Comparison of ENCODE assay signal across 8 cellular contexts in genomic region chr3:185282696-185283373, GRCh38. TPM values are rescaled to one million over a fixed set of nuclear protein-coding genes. Genes with fewer than 3 reads are reported as not detected.
DNase-seq lines count a peak whose midpoint lies in the region; TF ChIP-seq lines count a peak whose summit lies in the region.

No MANE protein-coding gene starts in this region.

- peaks cover 7% of the 10 kb centered on the region; the same call in 1 of the 2 replicates for H3K4me1 ChIP-seq in ES-I3 (ENCODE audit: insufficient read depth, low read length)
- H3K4me1 ChIP-seq in H9 (ENCODE audit: insufficient read depth, low read length): no peaks in the 10 kb centered on the region
- peaks cover 9% of the 10 kb centered on the region; the same call in 1 of the 2 replicates for H3K4me1 ChIP-seq in SJSA1 (replicated peaks)
- H3K4me1 ChIP-seq in neuronal stem cell (ENCODE audit: control insufficient read depth in 2 of 2, insufficient read depth in 1 of 2, low read depth in 1 of 2, low read length in 2 of 2): peaks cover 0 to 5% of the 10 kb centered on the region in 2 donors

- H2AFZ ChIP-seq in H9 (ENCODE audit: low read length) (no peak overlapping the region), neuronal stem cell (ENCODE audit: low read length) (peak overlapping the region; percentile 91)

- H2BK15ac ChIP-seq in H9 (ENCODE audit: low read depth, low read length): no peak overlapping the region
- H2BK15ac ChIP-seq in neuronal stem cell (ENCODE audit: low read length): no peak overlapping the region

- TF ChIP-seq CTCF in H9 (conservative IDR thresholded peaks at IDR 0.05): no peak

- no CpG with 5 or more reads among the region's 41 CpGs for WGBS in H9 (ENCODE audit: extremely low coverage, insufficient read length, low lambda C conversion rate)
- no CpG with 5 or more reads among the region's 41 CpGs for WGBS in neuronal stem cell (ENCODE audit: extremely low coverage in 2 of 2, insufficient read length in 2 of 2, insufficient replicate concordance in 1 of 2), 2 donors

- H3K4me1 Mint-ChIP-seq in H9: peaks cover 3 to 19% of the 10 kb centered on the region in 2 experiments

- H3K4me3 ChIP-seq in SJSA1 (peak overlapping the region; percentile 62), neuronal stem cell (ENCODE audit: low read length in 2 of 2) (peak overlapping the region; percentile 87 to 96)

- H4K20me1 ChIP-seq in H9 (ENCODE audit: control insufficient read depth, insufficient read depth, insufficient read length): no peaks in the 10 kb centered on the region

- H4K5ac ChIP-seq in H9 (ENCODE audit: insufficient read length, low read depth, low read length): no peak overlapping the region

- no peak overlapping the region for H4K91ac ChIP-seq in H9 (ENCODE audit: insufficient read length, low read depth, low read length)
- no peak overlapping the region for H4K91ac ChIP-seq in neuronal stem cell (ENCODE audit: low read depth, low read length, poor library complexity)

- peaks cover 37% of the 10 kb centered on the region for H3K27me3 Mint-ChIP-seq in H9 (ENCODE audit: low read depth)

- H3K14ac ChIP-seq in H9 (ENCODE audit: insufficient read depth, low read length) (no peak overlapping the region; the same call in 1 of the 2 replicates), neuronal stem cell (ENCODE audit: low read length) (no peak overlapping the region)

- H3K79me1 ChIP-seq in H9 (ENCODE audit: insufficient read depth, low read depth, low read length, poor library complexity, severe bottlenecking) (no peaks in the 10 kb centered on the region), neuronal stem cell (ENCODE audit: low read depth, low read length) (peaks cover 2% of the 10 kb centered on the region)

- H3K23ac ChIP-seq in H9 (ENCODE audit: insufficient read length, low read depth, low read length) (no peak overlapping the region), neuronal stem cell (ENCODE audit: low read depth, low read length, poor library complexity) (no peak overlapping the region)

- H3K9me3 ChIP-seq in ES-I3 (ENCODE audit: control insufficient read depth, insufficient read depth, low read length) (no peaks in the 10 kb centered on the region), H9 (ENCODE audit: control insufficient read depth, low read depth, low read length) (no peaks in the 10 kb centered on the region), SJSA1 (replicated peaks) (no peaks in the 10 kb centered on the region), neuronal stem cell (replicated peaks in 1 of 2; ENCODE audit: control insufficient read depth in 2 of 2, insufficient read depth in 1 of 2, low read depth in 1 of 2, low read length in 2 of 2) (no peaks in the 10 kb centered on the region)

- H3T11ph ChIP-seq in H9 (ENCODE audit: low read length): no peak overlapping the region

- H2BK12ac ChIP-seq in H9 (ENCODE audit: insufficient read length, low read depth, low read length) (no peak overlapping the region), neuronal stem cell (ENCODE audit: low read length) (no peak overlapping the region)

- H3K27ac Mint-ChIP-seq in H9: peak overlapping the region; percentile 88 to 97 (median 97)

- H3K4me2 ChIP-seq in H9 (ENCODE audit: insufficient read depth, insufficient read length, low read length) (peak overlapping the region; percentile 93), neuronal stem cell (ENCODE audit: insufficient read depth, low read length, poor library complexity, severe bottlenecking) (peak overlapping the region; percentile 91)

- H4K8ac ChIP-seq in H9 (replicated peaks; ENCODE audit: insufficient read length, low read depth, low read length) (no peak overlapping the region), neuronal stem cell (ENCODE audit: low read depth, low read length) (no peak overlapping the region)

- no peak overlapping the region for H3K27ac ChIP-seq in H9 (ENCODE audit: insufficient read length, low read depth, low read length)
- H3K27ac ChIP-seq in SJSA1: peak overlapping the region; percentile 24
- no peak overlapping the region for H3K27ac ChIP-seq in neuronal stem cell (replicated peaks; ENCODE audit: low read length)

- H2AK5ac ChIP-seq in H9 (ENCODE audit: insufficient read length, low read length) (no peak overlapping the region), neuronal stem cell (ENCODE audit: low read depth, low read length) (no peak overlapping the region)

- peak overlapping the region; percentile 89 to 90 for H3K4me3 Mint-ChIP-seq in H9

- H3K56ac ChIP-seq in H9 (ENCODE audit: insufficient read length, low read depth, low read length): no peak overlapping the region

- H3K23me2 ChIP-seq in H9 (ENCODE audit: insufficient read length, low read depth, low read length, poor library complexity, severe bottlenecking): peaks cover 5% of the 10 kb centered on the region

- H2BK120ac ChIP-seq in H9 (ENCODE audit: low read depth, low read length, poor library complexity, severe bottlenecking): no peak overlapping the region
- H2BK120ac ChIP-seq in neuronal stem cell (ENCODE audit: low read depth, low read length): no peak overlapping the region

- H3K18ac ChIP-seq in H9 (ENCODE audit: insufficient read length, low read depth, low read length) (peak overlapping the region; percentile 43), neuronal stem cell (ENCODE audit: low read length) (peak overlapping the region; percentile 32)

- no peaks in the 10 kb centered on the region; a peak in 1 of 5 replicates for H3K9me3 Mint-ChIP-seq in H9

- H3K4ac ChIP-seq in H9 (ENCODE audit: low read depth, low read length): no peak overlapping the region
- H3K4ac ChIP-seq in neuronal stem cell (ENCODE audit: low read length): no peak overlapping the region

- no peaks in the 10 kb centered on the region for H3K79me2 ChIP-seq in H9 (ENCODE audit: insufficient read depth, low read length)

- H2BK5ac ChIP-seq in H9 (ENCODE audit: insufficient read length, low read length): no peak overlapping the region
- no peak overlapping the region for H2BK5ac ChIP-seq in neuronal stem cell (ENCODE audit: low read length)

- H3K27me3 ChIP-seq in H9 (ENCODE audit: insufficient read depth, low read length) (no peaks in the 10 kb centered on the region), SJSA1 (replicated peaks) (no peaks in the 10 kb centered on the region), neuronal stem cell (ENCODE audit: control insufficient read depth in 3 of 3, insufficient read depth in 3 of 3, low read depth in 1 of 3, low read length in 3 of 3) (peaks cover 0 to 2% (median 0%) of the 10 kb centered on the region in 3 experiments)

- peak overlapping the region; percentile 73 for H3K9ac ChIP-seq in ES-I3 (ENCODE audit: low read depth, low read length)
- peak overlapping the region; percentile 57 for H3K9ac ChIP-seq in H9 (ENCODE audit: extremely low read depth, insufficient read length, low read length)
- H3K9ac ChIP-seq in neuronal stem cell (ENCODE audit: low read depth, low read length, poor library complexity): peak overlapping the region; percentile 83

- H3K36me3 ChIP-seq in ES-I3 (ENCODE audit: insufficient read depth, low read length) (no peaks in the 10 kb centered on the region), SJSA1 (no peaks in the 10 kb centered on the region), neuronal stem cell (replicated peaks in 1 of 2; ENCODE audit: control insufficient read depth in 2 of 2, insufficient read depth in 2 of 2, low read length in 2 of 2) (peaks cover 0 to 9% of the 10 kb centered on the region in 2 donors)

- H2BK20ac ChIP-seq in H9 (ENCODE audit: low read depth, low read length, poor library complexity, severe bottlenecking): no peak overlapping the region

- DNase-seq in H9 (peak; percentile 98), MV-4-11 (lab: John Stamatoyannopoulos, UW) (peak; percentile 86), SJSA1 (ENCODE audit: low read depth in 1 of 2, low spot score in 2 of 2) (peak; percentile 78 to 92), germinal center (ENCODE audit: low spot score) (peak; percentile 94), neuronal stem cell (ENCODE audit: low spot score) (peak; percentile 85), stromal cell of bone marrow (ENCODE audit: low read depth) (peak; percentile 88)
- DNase-seq in activated naive CD4-positive, alpha-beta T cell treated with anti-CD3 and anti-CD28 coated beads, Interleukin-2, amount 50 U/mL, for 16 hours: peak; percentile 94

- no peaks in the 10 kb centered on the region; a peak in 1 of 7 replicates for H3K36me3 Mint-ChIP-seq in H9 (ENCODE audit: insufficient read depth in 1 of 3, low read depth in 3 of 3)

RNA-seq across cellular contexts. Expression of gene EHHADH, which starts 29.0 kb away (rescaled TPM):
- total RNA-seq in H9 (2021): 2.1 and 2.7 TPM in 2 replicates
- 3.1 and 4.6 TPM in 2 replicates for total RNA-seq in SJSA1 (2014; rRNA removed; shearing (Covaris generic))
- 1.9 TPM for polyA plus RNA-seq in neuronal stem cell (2013, experiment 1 of 2)
- 2.6 TPM for polyA plus RNA-seq in neuronal stem cell (2013, experiment 2 of 2)
